In genomic region chr1:90892884-90893283, GRCh38 we compare ENCODE assay signal across 7 cellular contexts.
A peak's percentile ranks its signal among the peaks of the same experiment; 100 is the strongest.
DNase-seq lines count a peak whose midpoint lies in the region; ATAC-seq, FAIRE-seq and TF ChIP-seq lines count a peak whose summit lies in the region.
"Not testable (repeated sequence)": the region's sequence is repeated elsewhere in the genome, so short reads cannot be mapped to it uniquely, and the experiment has no call there.

No MANE protein-coding gene starts in this region.

- dilution Hi-C loops in IMR-90 (cut with HindIII; ENCODE audit: low sequenced_read_pairs, unreplicated experiment); keratinocyte (cut with MboI; ENCODE audit: extremely low pct_ligation_motif_present, low sequenced_read_pairs): not testable (repeated sequence)

- H2AFZ ChIP-seq in IMR-90 (replicated peaks; ENCODE audit: low read length, poor library complexity); astrocyte (ENCODE audit: low read depth, low read length); keratinocyte (ENCODE audit: control insufficient read depth, low read length); neural progenitor cell (replicated peaks): not testable (repeated sequence)

- CTCF ChIA-PET in Caco-2 (lab: Charles Lee); IMR-90 (lab: Yijun Ruan, JAX): not testable (repeated sequence)

- not testable (repeated sequence) for H3K4me3 Mint-ChIP-seq in Caco-2 (ENCODE audit: unreplicated experiment); astrocyte (ENCODE audit: unreplicated experiment); neural progenitor cell

- not testable (repeated sequence) for H3K79me1 ChIP-seq in IMR-90 (ENCODE audit: low read depth in 1 of 2, low read length in 2 of 2)

- H3K4me3 ChIP-seq in Caco-2 (ENCODE audit: low read depth, low read length); IMR-90 (ENCODE audit: insufficient read depth, low read depth, low read length); astrocyte (ENCODE audit: insufficient read depth, low read depth, low read length); bronchial epithelial cell (ENCODE audit: low read depth, low read length); keratinocyte (ENCODE audit: control insufficient read depth in 2 of 3, extremely low read depth in 1 of 3, insufficient read depth in 2 of 3, low read depth in 1 of 3, low read length in 3 of 3); neural progenitor cell: not testable (repeated sequence)

- TF ChIP-seq RAD21 in IMR-90 (IDR thresholded peaks at IDR 0.05; ENCODE audit: low read length) = not testable (repeated sequence)

- intact Hi-C loops in Caco-2 (cut with micrococcal nuclease; ENCODE audit: unreplicated experiment); IMR-90 (cut with micrococcal nuclease): not testable (repeated sequence)

- H3K9me3 ChIP-seq in Caco-2; IMR-90 (ENCODE audit: control insufficient read depth, insufficient read depth, low read length); astrocyte (ENCODE audit: insufficient read depth, low read depth, low read length); keratinocyte (ENCODE audit: control insufficient read depth, low read depth, low read length); neural progenitor cell (ENCODE audit: low read depth): not testable (repeated sequence)

- not testable (repeated sequence) for H4K91ac ChIP-seq in IMR-90 (ENCODE audit: insufficient read depth, low read depth, low read length)

- H3K27me3 Mint-ChIP-seq in Caco-2 (ENCODE audit: insufficient read depth, unreplicated experiment); astrocyte (ENCODE audit: low read depth, unreplicated experiment); neural progenitor cell (ENCODE audit: insufficient read depth, low read depth): not testable (repeated sequence)

- H4K8ac ChIP-seq in IMR-90 (ENCODE audit: low read depth in 2 of 2, low read length in 2 of 2) = not testable (repeated sequence)

- H3F3A ChIP-seq in neural progenitor cell (ENCODE audit: low read depth) = not testable (repeated sequence)

- H3K18ac ChIP-seq in IMR-90 (ENCODE audit: low read depth, low read length) = not testable (repeated sequence)

- H3K27me3 ChIP-seq in Caco-2 (replicated peaks; ENCODE audit: control insufficient read depth, insufficient read depth, low read length); IMR-90 (ENCODE audit: control insufficient read depth, insufficient read depth, low read length); astrocyte (ENCODE audit: insufficient read depth, low read length); bronchial epithelial cell (ENCODE audit: control insufficient read depth, insufficient read depth, low read length); keratinocyte (ENCODE audit: control insufficient read depth, extremely low read depth, insufficient read depth, low read length); neural progenitor cell: not testable (repeated sequence)

- peak; percentile 44 for FAIRE-seq in GM19239 (lab: Jason Lieb, UNC)
- peak; percentile 41 for FAIRE-seq in astrocyte (lab: Jason Lieb, UNC)
- peak; percentile 47 for FAIRE-seq in bronchial epithelial cell (lab: Jason Lieb, UNC)
- peak; percentile 57 for FAIRE-seq in keratinocyte (lab: Jason Lieb, UNC)

- H2AK9ac ChIP-seq in IMR-90 (replicated peaks; ENCODE audit: low read depth, low read length, poor library complexity) = not testable (repeated sequence)

- not testable (repeated sequence) for H3K9me3 Mint-ChIP-seq in Caco-2 (ENCODE audit: unreplicated experiment); astrocyte (ENCODE audit: unreplicated experiment)
- H3K9me3 Mint-ChIP-seq in neural progenitor cell = peaks cover 24% of the 10 kb centered on the region

- H3K4me1 ChIP-seq in Caco-2; IMR-90 (ENCODE audit: control insufficient read depth, insufficient read depth, low read length); astrocyte (ENCODE audit: insufficient read depth, low read length); keratinocyte (ENCODE audit: control insufficient read depth, extremely low read depth, insufficient read depth, low read length); neural progenitor cell: not testable (repeated sequence)

- H3K36me3 Mint-ChIP-seq in Caco-2 (ENCODE audit: insufficient read depth, unreplicated experiment) = peaks cover 24% of the 10 kb centered on the region
- not testable (repeated sequence) for H3K36me3 Mint-ChIP-seq in astrocyte (ENCODE audit: low read depth, unreplicated experiment)
- H3K36me3 Mint-ChIP-seq in neural progenitor cell = peaks cover 28% of the 10 kb centered on the region

- H2BK5ac ChIP-seq in IMR-90 (ENCODE audit: low read depth, low read length, poor library complexity, severe bottlenecking) = not testable (repeated sequence)

- no CpG with 5 or more reads among the region's 1 CpG for WGBS in IMR-90 (ENCODE audit: extremely low coverage in 2 of 2, insufficient read length in 1 of 2), 2 experiments

- H3K56ac ChIP-seq in IMR-90 (ENCODE audit: extremely low read depth, insufficient read depth, low read length) = not testable (repeated sequence)

- not testable (repeated sequence) for H3K27ac ChIP-seq in IMR-90 (ENCODE audit: insufficient read depth, low read length); astrocyte (ENCODE audit: low read depth, low read length); keratinocyte (ENCODE audit: control insufficient read depth, insufficient read depth, low read length); neural progenitor cell

- H3K36me3 ChIP-seq in Caco-2 (ENCODE audit: control insufficient read depth, insufficient read depth, low read length); IMR-90 (ENCODE audit: control insufficient read depth, insufficient read depth, low read length); astrocyte (ENCODE audit: insufficient read depth, low read length); bronchial epithelial cell (ENCODE audit: control insufficient read depth, insufficient read depth, low read length); keratinocyte (ENCODE audit: control insufficient read depth in 2 of 2, extremely low read depth in 1 of 2, insufficient read depth in 2 of 2, low read length in 2 of 2); neural progenitor cell: not testable (repeated sequence)

- not testable (repeated sequence) for H3K4me2 ChIP-seq in IMR-90 (ENCODE audit: low read depth, low read length); astrocyte (ENCODE audit: low read length); keratinocyte (ENCODE audit: control insufficient read depth, extremely low read depth, insufficient read depth, low read depth, low read length); neural progenitor cell

- not testable (repeated sequence) for DNase-seq in Caco-2; GM19239 (ENCODE audit: insufficient read length, low spot score); IMR-90; astrocyte (ENCODE audit: low read depth); bronchial epithelial cell (ENCODE audit: low read depth); keratinocyte (ENCODE audit: low read depth, low spot score); neural progenitor cell (ENCODE audit: low spot score)

- not testable (repeated sequence) for TF ChIP-seq CTCF in Caco-2 (IDR thresholded peaks at IDR 0.05; ENCODE audit: insufficient read depth in 1 of 2, low read depth in 1 of 2, low read length in 1 of 2, severe bottlenecking in 1 of 2, unreplicated experiment in 1 of 2); IMR-90 (conservative IDR thresholded peaks at IDR 0.05; ENCODE audit: low read depth, low read length); astrocyte (IDR thresholded peaks at IDR 0.05; ENCODE audit: insufficient read depth, low read depth, low read length); bronchial epithelial cell (IDR thresholded peaks at IDR 0.05; ENCODE audit: insufficient read depth, low read length, severe bottlenecking); keratinocyte (optimal IDR thresholded peaks at IDR 0.05 in 1 of 3, IDR thresholded peaks at IDR 0.05 in 1 of 3, conservative IDR thresholded peaks at IDR 0.05 in 1 of 3; ENCODE audit: extremely low read depth in 1 of 3, insufficient read depth in 2 of 3, low read length in 3 of 3); neural progenitor cell (IDR thresholded peaks at IDR 0.05)

- ATAC-seq in IMR-90 (ENCODE audit: low read depth) = not testable (repeated sequence)

- H3K79me2 ChIP-seq in astrocyte (ENCODE audit: insufficient read depth, low read length); keratinocyte (ENCODE audit: control insufficient read depth, insufficient read depth, low read length); neural progenitor cell (ENCODE audit: low read depth): not testable (repeated sequence)

- not testable (repeated sequence) for H3K14ac ChIP-seq in IMR-90 (replicated peaks; ENCODE audit: low read depth, low read length)

- BruUV-seq in Caco-2 (replicated peaks; lab: Mats Ljungman, UMichigan); IMR-90 (replicated peaks; lab: Mats Ljungman, UMichigan): not testable (repeated sequence)

- H3K9me1 ChIP-seq in IMR-90 (ENCODE audit: insufficient read depth, low read length); keratinocyte (ENCODE audit: control insufficient read depth, extremely low read depth, insufficient read depth, low read length): not testable (repeated sequence)

- H2AK5ac ChIP-seq in IMR-90 (ENCODE audit: low read depth, low read length) = not testable (repeated sequence)

- H3K4me1 Mint-ChIP-seq in Caco-2 (ENCODE audit: low read depth, unreplicated experiment); astrocyte (ENCODE audit: low read depth, unreplicated experiment): not testable (repeated sequence)
- H3K4me1 Mint-ChIP-seq in neural progenitor cell = peaks cover 14% of the 10 kb centered on the region

- H3K9ac ChIP-seq in IMR-90 (ENCODE audit: low read depth, low read length); astrocyte (ENCODE audit: low read length); keratinocyte (ENCODE audit: control insufficient read depth, extremely low read depth, insufficient read depth, low read length); neural progenitor cell: not testable (repeated sequence)

- in situ Hi-C loops in IMR-90 (cut with MboI; ENCODE audit: low sequenced_read_pairs) = not testable (repeated sequence)

- H2BK120ac ChIP-seq in IMR-90 (ENCODE audit: low read depth, low read length) = not testable (repeated sequence)

- H3K4ac ChIP-seq in IMR-90 (ENCODE audit: low read depth, low read length) = not testable (repeated sequence)

- not testable (repeated sequence) for TF ChIP-seq POLR2A in IMR-90 (IDR thresholded peaks at IDR 0.05; ENCODE audit: low read depth, low read length)

- not testable (repeated sequence) for H2BK15ac ChIP-seq in IMR-90 (ENCODE audit: low read depth, low read length)

- H4K20me1 ChIP-seq in IMR-90 (ENCODE audit: insufficient read depth, low read length); astrocyte (ENCODE audit: insufficient read depth, low read length); keratinocyte (ENCODE audit: control insufficient read depth, extremely low read depth, insufficient read depth, low read length); neural progenitor cell (ENCODE audit: low read depth): not testable (repeated sequence)

- POLR2A ChIA-PET in Caco-2 (lab: Charles Lee); IMR-90 (lab: Charles Lee; ENCODE audit: unreplicated experiment): not testable (repeated sequence)

- not testable (repeated sequence) for H2BK20ac ChIP-seq in IMR-90 (ENCODE audit: low read depth, low read length)

- H3K27ac Mint-ChIP-seq in Caco-2 (ENCODE audit: unreplicated experiment) (peak overlapping the region; percentile 45), neural progenitor cell (peak overlapping the region; percentile 60)
- not testable (repeated sequence) for H3K27ac Mint-ChIP-seq in astrocyte (ENCODE audit: unreplicated experiment)

- not testable (repeated sequence) for H4K5ac ChIP-seq in IMR-90 (ENCODE audit: low read depth, low read length)

- not testable (repeated sequence) for H3K23ac ChIP-seq in IMR-90 (ENCODE audit: low read depth, low read length)
